Comparison of ENCODE assay signal across 23 cellular contexts in the genomic region with DNA sequence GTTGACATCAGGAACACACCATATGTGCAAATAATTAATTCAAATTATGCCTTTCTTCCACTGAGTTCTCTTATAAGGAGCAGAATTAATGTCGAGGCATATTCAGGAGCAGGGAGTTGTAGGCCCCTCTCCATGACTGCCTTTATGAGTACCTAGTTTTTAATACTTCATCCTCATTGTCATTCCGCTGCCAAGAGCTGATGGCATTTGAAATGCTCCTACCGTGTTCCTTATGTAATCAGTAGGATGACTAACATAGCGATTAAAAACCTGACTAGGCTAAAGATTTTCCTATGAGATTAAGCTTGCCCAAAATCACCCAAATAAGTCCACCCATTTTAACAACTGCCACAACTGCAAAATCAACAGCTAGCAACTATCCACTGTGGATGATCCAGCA.
"Had no signal": no experiment of that assay in that cellular context is flagged by ENCODE, and none has a peak within 500 bp of the region (broad histone marks: within the 10 kb centered on the region; RNA-seq: fewer than 3 reads in every experiment).

No MANE protein-coding gene starts in this region.

- H3K4me1 ChIP-seq: ascending aorta had no signal

- H3K27ac ChIP-seq: ascending aorta, brain microvascular endothelial cell, coronary artery, dorsolateral prefrontal cortex, VCaP had no signal

- DNase-seq: activated CD4-positive, alpha-beta memory T cell treated with anti-CD3 and anti-CD28 coated beads, Interleukin-2, amount 10 ng/mL, durations not matched to agents 7 days and 5 days; activated CD4-positive, alpha-beta T cell treated with anti-CD3 and anti-CD28 coated beads for 1 hour; activated CD4-positive, alpha-beta T cell treated with anti-CD3 and anti-CD28 coated beads for 4 hours; activated CD4-positive, alpha-beta T cell treated with anti-CD3 and anti-CD28 coated beads, Interleukin-2, amount 10 ng/mL, durations not matched to agents 7 days and 5 days; activated CD4-positive, alpha-beta T cell treated with anti-CD3 and anti-CD28 coated beads, Interleukin-2, amount 50 U/mL, for 4 hours; activated CD8-positive, alpha-beta memory T cell treated with anti-CD3 and anti-CD28 coated beads, Interleukin-2, amount 50 U/mL, for 48 hours; activated gamma-delta T cell; activated naive CD4-positive, alpha-beta T cell; activated naive CD4-positive, alpha-beta T cell treated with anti-CD3 and anti-CD28 coated beads, Interleukin-2, amount 10 ng/mL, durations not matched to agents 7 days and 5 days; activated naive CD8-positive, alpha-beta T cell treated with anti-CD3 and anti-CD28 coated beads, Interleukin-2, amount 10 ng/mL, durations not matched to agents 7 days and 5 days; activated T-cell treated with anti-CD3 and anti-CD28 coated beads for 4 hours; activated T-cell treated with anti-CD3 and anti-CD28 coated beads, Interleukin-2, amount 50 U/mL, for 24 hours; activated T-cell treated with anti-CD3 and anti-CD28 coated beads, Interleukin-2, amount 50 U/mL, for 72 hours; brain microvascular endothelial cell; cerebellar nuclear complex; dorsolateral prefrontal cortex; effector memory CD4-positive, alpha-beta T cell; endodermal cell; foreskin fibroblast; T-helper 2 cell had no signal

- H3K27me3 ChIP-seq: ascending aorta, brain microvascular endothelial cell, dorsolateral prefrontal cortex had no signal

- H3K36me3 ChIP-seq: ascending aorta, brain microvascular endothelial cell had no signal

- H3K4me3 ChIP-seq: ascending aorta, coronary artery, dorsolateral prefrontal cortex had no signal

- H3K9me3 ChIP-seq: ascending aorta had no signal
